In genomic region chr7:47266131-47266706, GRCh38 we compare ENCODE assay signal across 8 cellular contexts.
A peak's percentile ranks its signal among the peaks of the same experiment; 100 is the strongest.
DNase-seq lines count a peak whose midpoint lies in the region; ATAC-seq, FAIRE-seq and TF ChIP-seq lines count a peak whose summit lies in the region.

No MANE protein-coding gene starts in this region.

- intact Hi-C loops in GM12878 (cut with micrococcal nuclease; ENCODE audit: unreplicated experiment) (loop anchor here (1.0 to 10.0 kb wide), 3 partner anchors 169 to 672 kb away; no protein-coding TSS in a partner anchor), gastrocnemius medialis (cut with DNase I; ENCODE audit: low total_unique reads) (loop anchor here (1.0 to 5.0 kb wide), 4 partner anchors 71 to 553 kb away; no protein-coding TSS in a partner anchor)

- peak; percentile 60 for DNase-seq in DMS53 treated with DMSO at 0.1 percent for 48 hours (lab: John Stamatoyannopoulos, UW; ENCODE audit: unreplicated experiment)
- peak; percentile 12 for DNase-seq in GM12878 (ENCODE audit: low read depth, low spot score)
- DNase-seq in iPS-NIHi11 (ENCODE audit: low spot score), result peak; percentile 83
- peak; percentile 29 to 55 for DNase-seq in gastrocnemius medialis

- TF ChIP-seq CTCF in OCI-LY3 (IDR thresholded peaks at IDR 0.05; ENCODE audit: low read depth, low read length) (peak; percentile 91), GM12878 (IDR thresholded peaks at IDR 0.05 in 2 of 3, conservative IDR thresholded peaks at IDR 0.05 in 1 of 3; ENCODE audit: control insufficient read depth in 2 of 3, extremely low read depth in 1 of 3, insufficient read depth in 1 of 3, low read depth in 3 of 3, low read length in 3 of 3) (peak; percentile 87 to 92 (median 90)), gastrocnemius medialis (IDR thresholded peaks at IDR 0.05 in 4 of 5, conservative IDR thresholded peaks at IDR 0.05 in 1 of 5) (peak; percentile 90 to 96 (median 93))

- SMC1A ChIA-PET in GM12878 (lab: Charles Lee; ENCODE audit: uncharacterized antibody, unreplicated experiment), result interaction anchor here (0.6 to 1.7 kb wide), 10 partner anchors 9 to 554 kb away, joined by 3 to 30 read pairs (median 4); no protein-coding TSS in a partner anchor

- H4K20me1 ChIP-seq in OCI-LY3 (ENCODE audit: insufficient read depth, low read length) (no peaks in the 10 kb centered on the region), GM12878 (ENCODE audit: control insufficient read depth, insufficient read depth) (no peaks in the 10 kb centered on the region)

- TF ChIP-seq EP300 in GM12878 (IDR thresholded peaks at IDR 0.05; ENCODE audit: borderline replicate concordance in 1 of 2, control insufficient read depth in 1 of 2, low read depth in 2 of 2, low read length in 2 of 2), result no peak

- CTCF ChIA-PET in GM12878 (lab: Yijun Ruan, JAX), result interaction anchor here (0.5 to 3.6 kb wide), 42 partner anchors 9 to 1375 kb away, joined by 3 to 51 read pairs (median 4); no protein-coding TSS in a partner anchor

- in situ Hi-C loops in GM12878 (cut with MboI), result no loop called here
- in situ Hi-C loops in gastrocnemius medialis (cut with MboI; ENCODE audit: low sequenced_read_pairs in 4 of 4), result loop anchor here in 3 of 4 donors (10.0 to 25.0 kb wide), 4 partner anchors 169 to 559 kb away; no protein-coding TSS in a partner anchor

- H3K9ac ChIP-seq in OCI-LY3 (ENCODE audit: low read length) (no peak overlapping the region), GM12878 (ENCODE audit: control insufficient read depth, insufficient read depth, low read length) (no peak overlapping the region)

- no peak overlapping the region for H2AFZ ChIP-seq in OCI-LY3 (ENCODE audit: low read depth, low read length)
- no peak overlapping the region for H2AFZ ChIP-seq in GM12878 (ENCODE audit: control insufficient read depth, low read depth, low read length)

- ATAC-seq in GM19438 (IDR thresholded peaks at IDR 0.05; ENCODE audit: low read depth, unreplicated experiment) (peak; percentile 73), HG03565 (IDR thresholded peaks at IDR 0.05; ENCODE audit: unreplicated experiment) (peak; percentile 88), GM12878 (peak; percentile 89), gastrocnemius medialis (peak; percentile 82 to 89), HG03095 (IDR thresholded peaks at IDR 0.05; ENCODE audit: unreplicated experiment) (no peak)

- peak; percentile 97 for TF ChIP-seq RAD21 in GM12878 (IDR thresholded peaks at IDR 0.05; ENCODE audit: insufficient read depth, low read depth, low read length)

- TF ChIP-seq POLR2A in GM12878 (IDR thresholded peaks at IDR 0.05; ENCODE audit: low read depth, low read length) (no peak), gastrocnemius medialis (IDR thresholded peaks at IDR 0.05) (no peak)

- H3K4me1 ChIP-seq in OCI-LY3 (ENCODE audit: low read length) (no peaks in the 10 kb centered on the region), GM12878 (ENCODE audit: control insufficient read depth, insufficient read depth, low read length) (no peaks in the 10 kb centered on the region), gastrocnemius medialis (peaks cover 4 to 12% of the 10 kb centered on the region in 2 donors)

- no TSS peak for BruUV-seq in GM12878 (replicated peaks; lab: Mats Ljungman, UMichigan)

- H3K4me3 ChIP-seq in OCI-LY3 (ENCODE audit: low read length) (no peak overlapping the region), GM12878 (no peak overlapping the region), gastrocnemius medialis (no peak overlapping the region)

- FAIRE-seq in GM12878 (lab: Jason Lieb, UNC), result peak; percentile 87

- H3K27me3 ChIP-seq in OCI-LY3 (ENCODE audit: low read depth, low read length) (no peaks in the 10 kb centered on the region), GM12878 (replicated peaks in 1 of 2; ENCODE audit: control insufficient read depth in 2 of 2, insufficient read depth in 2 of 2, low read length in 1 of 2) (no peaks in the 10 kb centered on the region), gastrocnemius medialis (no peaks in the 10 kb centered on the region)

- H3K36me3 ChIP-seq in OCI-LY3 (replicated peaks; ENCODE audit: low read depth, low read length) (no peaks in the 10 kb centered on the region), GM12878 (ENCODE audit: control insufficient read depth in 2 of 2, insufficient read depth in 2 of 2, low read length in 1 of 2) (no peaks in the 10 kb centered on the region), gastrocnemius medialis (no peaks in the 10 kb centered on the region)

- RAD21 ChIA-PET in GM12878 (lab: Charles Lee; ENCODE audit: unreplicated experiment), result interaction anchor here (0.6 to 2.6 kb wide), 11 partner anchors 8 to 945 kb away, joined by 3 to 30 read pairs (median 3); no protein-coding TSS in a partner anchor

- POLR2A ChIA-PET in GM12878 (lab: Charles Lee), result interaction anchor here (0.9 kb wide), 1 partner anchor 9 kb away, joined by 3 read pairs; no protein-coding TSS in a partner anchor

- H3K9me3 ChIP-seq in OCI-LY3 (ENCODE audit: insufficient read depth, low read length) (no peaks in the 10 kb centered on the region), GM12878 (replicated peaks; ENCODE audit: control insufficient read depth, insufficient read depth, low read length) (no peaks in the 10 kb centered on the region; the same call in 2 of the 3 replicates), gastrocnemius medialis (no peaks in the 10 kb centered on the region)

- no peaks in the 10 kb centered on the region for H3K79me2 ChIP-seq in OCI-LY3 (ENCODE audit: low read length)
- no peaks in the 10 kb centered on the region for H3K79me2 ChIP-seq in GM12878 (ENCODE audit: control insufficient read depth, insufficient read depth, low read length)

- 38% methylated on average over 7 of the region's 7 CpGs for WGBS in GM12878 (ENCODE audit: insufficient coverage, insufficient replicate concordance, low lambda C conversion rate, missing lambda C conversion rate)

- H3K27ac ChIP-seq in OCI-LY3 (ENCODE audit: low read length) (no peak overlapping the region), GM12878 (ENCODE audit: control insufficient read depth, insufficient read depth) (no peak overlapping the region), gastrocnemius medialis (peak overlapping the region in 3 of 4 donors; percentile 32 to 66 (median 55))

- H3K4me2 ChIP-seq in OCI-LY3 (ENCODE audit: low read length), result no peak overlapping the region
- no peak overlapping the region for H3K4me2 ChIP-seq in GM12878 (ENCODE audit: control insufficient read depth, insufficient read depth)

TF ChIP-seq in GM12878, 131 proteins besides CTCF, POLR2A, EP300 and RAD21 (continues in another document):
- TF ChIP-seq SMC3 (IDR thresholded peaks at IDR 0.05; ENCODE audit: borderline replicate concordance, low read length), result peak; percentile 93
- TF ChIP-seq TCF3 (IDR thresholded peaks at IDR 0.05; ENCODE audit: borderline replicate concordance, insufficient read depth, low read depth, low read length), result no peak
- TF ChIP-seq NR2C2 (IDR thresholded peaks at IDR 0.05; ENCODE audit: borderline replicate concordance, control insufficient read depth, insufficient read length, low read depth), result no peak
- no peak for TF ChIP-seq RFX5 (IDR thresholded peaks at IDR 0.05; ENCODE audit: low read depth, low read length)
- TF ChIP-seq TCF7 (IDR thresholded peaks at IDR 0.05; ENCODE audit: borderline replicate concordance), result no peak
- no peak for TF ChIP-seq E2F4 (IDR thresholded peaks at IDR 0.05; ENCODE audit: low read depth, low read length)
- TF ChIP-seq DPF2 (IDR thresholded peaks at IDR 0.05), result no peak
- peak; percentile 69 for TF ChIP-seq YY1 (IDR thresholded peaks at IDR 0.05; ENCODE audit: low read depth, low read length)
- 0 out of 2 replicates have a peak, but pooled peaks have one; percentile 33 for TF ChIP-seq FOXM1 (IDR thresholded peaks at IDR 0.05; ENCODE audit: low read depth, low read length)
- TF ChIP-seq TBL1XR1 (IDR thresholded peaks at IDR 0.05; ENCODE audit: low read depth, low read length), result no peak
- no peak for TF ChIP-seq HCFC1 (IDR thresholded peaks at IDR 0.05; ENCODE audit: low read length)
- no peak for TF ChIP-seq CEBPZ (IDR thresholded peaks at IDR 0.05; ENCODE audit: low read depth, low read length)
- no peak for TF ChIP-seq RBBP5 (conservative IDR thresholded peaks at IDR 0.05)

Comparison
In these comparisons a context has a peak if more than half of its experiments do, and no peak if none do; other contexts are left out.
1. DNase-seq: peak in every context shown above with its lines; median percentile 83 in iPS-NIHi11; 60 in DMS53 treated with DMSO at 0.1 percent for 48 hours; 42 in gastrocnemius medialis; 12 in GM12878.
2. H3K27ac ChIP-seq: peak in gastrocnemius medialis (3 of 4); none in OCI-LY3 (single experiment) and GM12878 (single experiment).
3. Peak in every context shown above with its lines, with median percentiles within 50 percentile points of each other: CTCF ChIP-seq.